8 cellular contexts compared by ENCODE assay signal in genomic region chr16:27202923-27203428, GRCh38. TPM values are rescaled to one million over a fixed set of nuclear protein-coding genes. Genes with fewer than 3 reads are reported as not detected.
DNase-seq lines count a peak whose midpoint lies in the region; ATAC-seq and TF ChIP-seq lines count a peak whose summit lies in the region.

No MANE protein-coding gene starts in this region.

- H3K36me3 ChIP-seq in upper lobe of left lung, result peaks cover 0 to 2% (median 0%) of the 10 kb centered on the region in 4 donors

- peak overlapping the region; percentile 99 for H3K27ac Mint-ChIP-seq in activated naive CD4-positive, alpha-beta T cell treated with anti-CD3 and anti-CD28 coated beads, Interleukin-2, amount 10 ng/mL, durations not matched to agents 7 days and 5 days
- H3K27ac Mint-ChIP-seq in brain, result peak overlapping the region; percentile 98 to 100 (median 99)
- H3K27ac Mint-ChIP-seq in memory B cell, result peak overlapping the region; percentile 97

- peaks cover 17% of the 10 kb centered on the region for H3K36me3 Mint-ChIP-seq in activated naive CD4-positive, alpha-beta T cell treated with anti-CD3 and anti-CD28 coated beads, Interleukin-2, amount 10 ng/mL, durations not matched to agents 7 days and 5 days
- no peaks in the 10 kb centered on the region for H3K36me3 Mint-ChIP-seq in brain
- H3K36me3 Mint-ChIP-seq in memory B cell, result peaks cover 1% of the 10 kb centered on the region

- no peaks in the 10 kb centered on the region for H3K9me3 ChIP-seq in upper lobe of left lung

- peaks cover 11 to 22% (median 15%) of the 10 kb centered on the region in 4 donors for H3K4me1 ChIP-seq in upper lobe of left lung

- peaks cover 76% of the 10 kb centered on the region for H3K4me1 Mint-ChIP-seq in activated naive CD4-positive, alpha-beta T cell treated with anti-CD3 and anti-CD28 coated beads, Interleukin-2, amount 10 ng/mL, durations not matched to agents 7 days and 5 days
- peaks cover 25% of the 10 kb centered on the region for H3K4me1 Mint-ChIP-seq in brain
- peaks cover 27% of the 10 kb centered on the region for H3K4me1 Mint-ChIP-seq in memory B cell

- no peaks in the 10 kb centered on the region for H3K27me3 Mint-ChIP-seq in activated naive CD4-positive, alpha-beta T cell treated with anti-CD3 and anti-CD28 coated beads, Interleukin-2, amount 10 ng/mL, durations not matched to agents 7 days and 5 days
- H3K27me3 Mint-ChIP-seq in brain (peaks cover 22% of the 10 kb centered on the region), memory B cell (no peaks in the 10 kb centered on the region)

- no peak for TF ChIP-seq POLR2A in upper lobe of left lung (IDR thresholded peaks at IDR 0.05)

- ATAC-seq in memory B cell (ENCODE audit: low read depth) (no peak), upper lobe of left lung (ENCODE audit: low FRiP score in 2 of 2) (no peak), GM21619 (IDR thresholded peaks at IDR 0.05; ENCODE audit: unreplicated experiment) (no peak)

- H3K27ac ChIP-seq in upper lobe of left lung, result peak overlapping the region; percentile 91 to 96 (median 94)

- CTCF ChIA-PET in activated naive CD4-positive, alpha-beta T cell treated with anti-CD3 and anti-CD28 coated beads, Interleukin-2, amount 10 ng/mL, durations not matched to agents 7 days and 5 days (lab: Charles Lee), result interaction anchor here (0.6 to 5.6 kb wide), 7 partner anchors 23 to 256 kb away, joined by 3 to 31 read pairs (median 6); no protein-coding TSS in a partner anchor

- 42 to 45% methylated on average over 11 of the region's 11 CpGs for WGBS in upper lobe of left lung, 2 donors

- H3K27me3 ChIP-seq in upper lobe of left lung, result no peaks in the 10 kb centered on the region

- DNase-seq in activated naive CD4-positive, alpha-beta T cell treated with anti-CD3 and anti-CD28 coated beads, Interleukin-2, amount 10 ng/mL, durations not matched to agents 7 days and 5 days, result no peak
- DNase-seq in activated naive CD4-positive, alpha-beta T cell treated with anti-CD3 and anti-CD28 coated beads, Interleukin-2, amount 50 U/mL, for 16 hours, result no peak
- DNase-seq in memory B cell (ENCODE audit: low spot score in 2 of 2) (no peak), upper lobe of left lung (no peak), DMS114 treated with DMSO at 0.1 percent for 48 hours (lab: John Stamatoyannopoulos, UW; ENCODE audit: unreplicated experiment) (no peak), NCI-H82 (lab: John Stamatoyannopoulos, UW) (no peak)

- H3K4me3 ChIP-seq in upper lobe of left lung, result peak overlapping the region in 3 of 4 donors; percentile 62 to 69 (median 64)

- peaks cover 5% of the 10 kb centered on the region for H3K9me3 Mint-ChIP-seq in activated naive CD4-positive, alpha-beta T cell treated with anti-CD3 and anti-CD28 coated beads, Interleukin-2, amount 10 ng/mL, durations not matched to agents 7 days and 5 days
- H3K9me3 Mint-ChIP-seq in brain, result peaks cover 0 to 14% (median 3%) of the 10 kb centered on the region in 5 experiments
- H3K9me3 Mint-ChIP-seq in memory B cell, result peaks cover 2% of the 10 kb centered on the region

- H3K4me3 Mint-ChIP-seq in activated naive CD4-positive, alpha-beta T cell treated with anti-CD3 and anti-CD28 coated beads, Interleukin-2, amount 10 ng/mL, durations not matched to agents 7 days and 5 days, result peak overlapping the region; percentile 97
- H3K4me3 Mint-ChIP-seq in brain (peak overlapping the region; percentile 91 to 99 (median 98)), memory B cell (peak overlapping the region; percentile 93)

- TF ChIP-seq CTCF in brain (conservative IDR thresholded peaks at IDR 0.05), result no peak
- TF ChIP-seq CTCF in upper lobe of left lung (IDR thresholded peaks at IDR 0.05), result no peak

- TF ChIP-seq EP300 in upper lobe of left lung (IDR thresholded peaks at IDR 0.05), result no peak

RNA-seq across cellular contexts. Expression of gene KDM8, which starts 0.3 kb away (rescaled TPM):
- 6.4 TPM for polyA plus RNA-seq in brain (ENCODE audit: insufficient read depth, low read depth, low replicate concordance)
- 10 to 100 TPM in 1 of 6 donors, 1 to 10 TPM in 5; 5.1 to 50.3 (median 6.2) TPM for total RNA-seq in upper lobe of left lung
